8 cellular contexts compared by ENCODE assay signal in genomic region chr16:67480833-67481560, GRCh38. TPM values are rescaled to one million over a fixed set of nuclear protein-coding genes. Genes with fewer than 3 reads are reported as not detected.
A peak's percentile ranks its signal among the peaks of the same experiment; 100 is the strongest.
DNase-seq lines count a peak whose midpoint lies in the region; ATAC-seq, FAIRE-seq and TF ChIP-seq lines count a peak whose summit lies in the region.

ATP6V0D1 (minus strand) TSS chr16:67481157; CDS start chr16:67481086, 71 bp downstream.

- peak within 1 kb of the TSS; percentile 94 for H3K27ac Mint-ChIP-seq in Caco-2 (ENCODE audit: unreplicated experiment)

- H2AK5ac ChIP-seq in H1 (ENCODE audit: low read depth, low read length) (no peak within 1 kb of the TSS), mesenchymal stem cell (ENCODE audit: low read length, severe bottlenecking) (peak within 1 kb of the TSS; percentile 71)

- H3K23ac ChIP-seq in H1 (ENCODE audit: insufficient read length) (no peak within 1 kb of the TSS), mesenchymal stem cell (ENCODE audit: low read length in 2 of 2) (peak within 1 kb of the TSS in 1 of 2 experiments; percentile 75)

- WGBS in H1 (ENCODE audit: extremely low coverage in 1 of 2, insufficient coverage in 1 of 2, insufficient read length in 1 of 2, insufficient replicate concordance in 2 of 2, low coverage in 1 of 2, low lambda C conversion rate in 2 of 2, missing lambda C conversion rate in 1 of 2), 2 experiments: 1% methylated on average over 56 of the region's 57 CpGs; no CpG with 5 or more reads in 1 of the 2 experiments
- under 1% methylated on average over 57 of the region's 57 CpGs for WGBS in mesenchymal stem cell

- CTCF ChIA-PET in Caco-2 (lab: Charles Lee) (interaction anchor here (0.7 to 3.1 kb wide), 20 partner anchors 8 to 325 kb away, joined by 3 to 49 read pairs (median 6); partner anchors contain the start of genes ACD, CARMIL2, CTCF and ELMO3), H1 (lab: Charles Lee; ENCODE audit: partially characterized antibody) (interaction anchor here (0.6 to 8.9 kb wide), 23 partner anchors 10 to 214 kb away, joined by 3 to 74 read pairs (median 4); no protein-coding TSS in a partner anchor)

- peak within 1 kb of the TSS; percentile 70; the same call in 1 of the 2 replicates for H3K27ac ChIP-seq in H1 (ENCODE audit: low read depth, low read length)
- peak within 1 kb of the TSS; percentile 89 for H3K27ac ChIP-seq in mesenchymal stem cell (ENCODE audit: low read length, poor library complexity, severe bottlenecking)

- TF ChIP-seq EP300 in H1 (IDR thresholded peaks at IDR 0.05; ENCODE audit: borderline replicate concordance in 1 of 2, low read depth in 2 of 2, low read length in 2 of 2): 0 out of 3 replicates have a peak, but pooled peaks of 1 of the 2 experiments have one; percentile 21

- H3K18ac ChIP-seq in H1 (ENCODE audit: extremely low read depth, low read length) (peak within 1 kb of the TSS; percentile 79; the same call in 1 of the 2 replicates), mesenchymal stem cell (ENCODE audit: low read depth in 1 of 2, low read length in 2 of 2) (peak within 1 kb of the TSS; percentile 75 to 84)

- peak; percentile 75 for ATAC-seq in GM21367 (IDR thresholded peaks at IDR 0.05; ENCODE audit: unreplicated experiment)

- peak within 1 kb of the TSS; percentile 81 for H4K8ac ChIP-seq in H1 (ENCODE audit: extremely low read depth, insufficient read depth, low read length)
- peak within 1 kb of the TSS; percentile 98 for H4K8ac ChIP-seq in mesenchymal stem cell (ENCODE audit: low read length)

- H3K4me3 ChIP-seq in Caco-2 (ENCODE audit: low read depth, low read length) (peak within 1 kb of the TSS; percentile 94), H1 (ENCODE audit: extremely low read depth in 1 of 4, insufficient read depth in 2 of 4, low read depth in 3 of 4, low read length in 4 of 4) (peak within 1 kb of the TSS; percentile 90 to 93 (median 91)), mesenchymal stem cell (ENCODE audit: insufficient read depth in 1 of 2, low read depth in 1 of 2, low read length in 2 of 2) (peak within 1 kb of the TSS; percentile 82 to 99)

- no peaks in the 10 kb centered on the region for H3K9me3 Mint-ChIP-seq in Caco-2 (ENCODE audit: unreplicated experiment)

- TF ChIP-seq CTCF in Caco-2 (IDR thresholded peaks at IDR 0.05; ENCODE audit: insufficient read depth in 1 of 2, low read depth in 1 of 2, low read length in 1 of 2, severe bottlenecking in 1 of 2, unreplicated experiment in 1 of 2) (peak; percentile 89 to 96), H1 (IDR thresholded peaks at IDR 0.05; ENCODE audit: control extremely low read depth in 1 of 3, insufficient read depth in 1 of 3, low read depth in 1 of 3, low read length in 3 of 3) (peak; percentile 75 to 90 (median 84))

- H2AFZ ChIP-seq in H1 (ENCODE audit: low read length): peak within 1 kb of the TSS; percentile 97
- H2AFZ ChIP-seq in mesenchymal stem cell (ENCODE audit: low read depth, low read length): peak within 1 kb of the TSS; percentile 36

- peaks cover 19% of the 10 kb centered on the region for H3K4me1 Mint-ChIP-seq in Caco-2 (ENCODE audit: low read depth, unreplicated experiment)

- H2BK120ac ChIP-seq in H1 (replicated peaks; ENCODE audit: low read depth, low read length): peak within 1 kb of the TSS; percentile 68
- H2BK120ac ChIP-seq in mesenchymal stem cell (ENCODE audit: low read depth, low read length): peak within 1 kb of the TSS; percentile 15

- peak within 1 kb of the TSS; percentile 68 to 95 for H3K4me2 ChIP-seq in H1 (ENCODE audit: insufficient read depth in 1 of 2, low read depth in 2 of 2, low read length in 2 of 2)
- H3K4me2 ChIP-seq in mesenchymal stem cell (ENCODE audit: low read length, poor library complexity, severe bottlenecking): peak within 1 kb of the TSS; percentile 84

- 0 out of 2 replicates have a peak within 1 kb of the TSS, but pooled peaks have one; percentile 80 for H2BK20ac ChIP-seq in H1 (ENCODE audit: low read length)

- H3K9ac ChIP-seq in H1 (replicated peaks in 1 of 4; ENCODE audit: extremely low read depth in 1 of 4, low read depth in 3 of 4, low read length in 3 of 4) (peak within 1 kb of the TSS; percentile 53 to 82 (median 74)), mesenchymal stem cell (ENCODE audit: low read length) (peak within 1 kb of the TSS; percentile 100)

- peak; percentile 91 for FAIRE-seq in HTR-8/SVneo (lab: Jason Lieb, UNC)
- no peak for FAIRE-seq in H1 (lab: Jason Lieb, UNC)

- no TSS peak for BruUV-seq in Caco-2 (replicated peaks; lab: Mats Ljungman, UMichigan)

- peaks cover 0 to 11% of the 10 kb centered on the region in 2 experiments; a peak in 2 of 4 replicates for H3K79me2 ChIP-seq in H1 (ENCODE audit: control insufficient read depth in 1 of 2, insufficient read depth in 2 of 2, low read length in 2 of 2)

- peak within 1 kb of the TSS; percentile 88; the same call in 1 of the 2 replicates for H2BK5ac ChIP-seq in H1 (ENCODE audit: low read depth, low read length)
- H2BK5ac ChIP-seq in mesenchymal stem cell (ENCODE audit: low read depth, low read length, poor library complexity, severe bottlenecking): peak within 1 kb of the TSS; percentile 47

- H3K27me3 ChIP-seq in Caco-2 (replicated peaks; ENCODE audit: control insufficient read depth, insufficient read depth, low read length) (no peaks in the 10 kb centered on the region), H1 (replicated peaks in 1 of 4; ENCODE audit: control insufficient read depth in 3 of 4, extremely low read depth in 1 of 4, insufficient read depth in 3 of 4, low read length in 3 of 4) (peaks cover 0 to 19% (median 10%) of the 10 kb centered on the region in 4 experiments; a peak in 4 of 7 replicates), mesenchymal stem cell (ENCODE audit: control insufficient read depth in 1 of 2, insufficient read depth in 1 of 2, low read length in 2 of 2) (no peaks in the 10 kb centered on the region)

- H3K4me3 Mint-ChIP-seq in Caco-2 (ENCODE audit: unreplicated experiment): peak within 1 kb of the TSS; percentile 98

- TF ChIP-seq POLR2A in H1 (IDR thresholded peaks at IDR 0.05; ENCODE audit: control extremely low read depth in 1 of 2, low read depth in 2 of 2, low read length in 2 of 2): peak in 1 of 2 experiments; percentile 70; a peak in 2 of 3 replicates

- no peak within 1 kb of the TSS for H3K14ac ChIP-seq in H1 (ENCODE audit: insufficient read length)
- H3K14ac ChIP-seq in mesenchymal stem cell (ENCODE audit: low read length in 2 of 2): peak within 1 kb of the TSS in 1 of 2 experiments; percentile 85

- H3K56ac ChIP-seq in H1 (replicated peaks; ENCODE audit: insufficient read length, low read depth, low read length): no peak within 1 kb of the TSS

- POLR2A ChIA-PET in Caco-2 (lab: Charles Lee) (interaction anchor here (0.5 to 1.6 kb wide), 10 partner anchors 8 to 604 kb away, joined by 3 to 11 read pairs (median 4); partner anchors contain the start of genes ACD, FHOD1, HSD11B2 and PARD6A), H1 (lab: Charles Lee; ENCODE audit: partially characterized antibody) (interaction anchor here (0.6 to 1.4 kb wide), 11 partner anchors 9 to 186 kb away, joined by 3 to 5 read pairs (median 3); partner anchors contain the start of genes C16orf86, CTCF and ENKD1)

- H4K91ac ChIP-seq in H1 (replicated peaks; ENCODE audit: insufficient read length, low read length) (peak within 1 kb of the TSS; percentile 86), mesenchymal stem cell (ENCODE audit: low read length) (peak within 1 kb of the TSS; percentile 92)

- peak within 1 kb of the TSS; percentile 85 for H4K5ac ChIP-seq in H1 (ENCODE audit: insufficient read length, low read depth, low read length)

- H3K9me3 ChIP-seq in Caco-2 (no peaks in the 10 kb centered on the region), H1 (ENCODE audit: insufficient read depth in 2 of 2, low read depth in 1 of 2, low read length in 1 of 2) (no peaks in the 10 kb centered on the region), mesenchymal stem cell (ENCODE audit: control insufficient read depth, low read length) (no peaks in the 10 kb centered on the region)

- no peak within 1 kb of the TSS for H2BK15ac ChIP-seq in H1 (ENCODE audit: low read length)
- peak within 1 kb of the TSS; percentile 70 for H2BK15ac ChIP-seq in mesenchymal stem cell (ENCODE audit: low read depth, poor library complexity, severe bottlenecking)

- peaks cover 0 to 7% of the 10 kb centered on the region in 2 experiments for H4K20me1 ChIP-seq in H1 (replicated peaks in 1 of 2; ENCODE audit: control insufficient read depth in 1 of 2, insufficient read depth in 2 of 2, low read length in 2 of 2)

- H3K36me3 ChIP-seq in Caco-2 (ENCODE audit: control insufficient read depth, insufficient read depth, low read length) (no peaks in the 10 kb centered on the region; the same call in 1 of the 2 replicates), H1 (ENCODE audit: control insufficient read depth in 2 of 4, insufficient read depth in 4 of 4, low read length in 3 of 4) (no peaks in the 10 kb centered on the region), mesenchymal stem cell (ENCODE audit: control insufficient read depth in 1 of 2, insufficient read depth in 2 of 2, low read depth in 1 of 2, low read length in 2 of 2) (peaks cover 14 to 20% of the 10 kb centered on the region in 2 experiments)

- intact Hi-C loops in Caco-2 (cut with micrococcal nuclease; ENCODE audit: unreplicated experiment): loop anchor here (1.0 to 5.0 kb wide), 3 partner anchors 13 to 49 kb away; partner anchors contain the start of gene HSD11B2

- peaks cover 22% of the 10 kb centered on the region for H3K36me3 Mint-ChIP-seq in Caco-2 (ENCODE audit: insufficient read depth, unreplicated experiment)

- H2BK12ac ChIP-seq in H1 (ENCODE audit: low read depth, low read length): no peak within 1 kb of the TSS
- peak within 1 kb of the TSS; percentile 21 to 42 for H2BK12ac ChIP-seq in mesenchymal stem cell (ENCODE audit: low read length in 2 of 2)

- H3K79me1 ChIP-seq in H1 (ENCODE audit: low read depth, low read length) (no peaks in the 10 kb centered on the region; the same call in 1 of the 2 replicates), mesenchymal stem cell (replicated peaks; ENCODE audit: low read length, poor library complexity, severe bottlenecking) (peaks cover 21% of the 10 kb centered on the region)

- TF ChIP-seq RAD21 in H1 (IDR thresholded peaks at IDR 0.05 in 1 of 2, conservative IDR thresholded peaks at IDR 0.05 in 1 of 2; ENCODE audit: low read depth in 2 of 2, low read length in 2 of 2): peak; percentile 66 to 76

- H3K23me2 ChIP-seq in H1 (ENCODE audit: low read depth, low read length): peaks cover 8% of the 10 kb centered on the region; the same call in 1 of the 2 replicates

- H3K27me3 Mint-ChIP-seq in Caco-2 (ENCODE audit: insufficient read depth, unreplicated experiment): no peaks in the 10 kb centered on the region

- H3K4ac ChIP-seq in H1 (replicated peaks; ENCODE audit: insufficient read length, low read depth, low read length): no peak within 1 kb of the TSS
- H3K4ac ChIP-seq in mesenchymal stem cell (ENCODE audit: low read depth in 1 of 2, low read length in 2 of 2): peak within 1 kb of the TSS; percentile 40 to 71

- H3K4me1 ChIP-seq in Caco-2 (peaks cover 15% of the 10 kb centered on the region), H1 (replicated peaks in 1 of 4; ENCODE audit: control insufficient read depth in 3 of 4, insufficient read depth in 4 of 4, low read length in 3 of 4) (peaks cover 0 to 3% (median 3%) of the 10 kb centered on the region in 4 experiments; a peak in 4 of 7 replicates), mesenchymal stem cell (ENCODE audit: control insufficient read depth, insufficient read depth, low read depth, low read length) (peaks cover 25% of the 10 kb centered on the region)

- DNase-seq in Caco-2 (peak; percentile 98 to 100), HTR-8/SVneo (ENCODE audit: insufficient read length, low spot score) (peak; percentile 99), NOMO-1 treated with DMSO at 0.1 percent for 48 hours (lab: John Stamatoyannopoulos, UW; ENCODE audit: unreplicated experiment) (peak; percentile 95), H1 (ENCODE audit: low read depth in 1 of 2, low spot score in 2 of 2) (peak; percentile 95 to 99), mesenchymal stem cell (peak; percentile 97)
- DNase-seq in activated CD8-positive, alpha-beta memory T cell treated with anti-CD3 and anti-CD28 coated beads for 48 hours (ENCODE audit: low read depth in 2 of 3, low spot score in 2 of 3): peak; percentile 90 to 99 (median 97)
- DNase-seq in stimulated activated CD8-positive, alpha-beta memory T cell treated with anti-CD3 and anti-CD28 coated beads, Interleukin-12 subunit alpha, Interleukin-12 subunit beta, amount 100 ng/mL, for 4 hours (ENCODE audit: low read depth): peak; percentile 98

RNA-seq across cellular contexts. Expression of gene ATP6V0D1, which starts in this region (rescaled TPM):
- total RNA-seq in Caco-2 (2022): 107 and 110 TPM in 2 replicates
- total RNA-seq in H1 (2021; fragmentation: NEBNext Ultra II Directional; extraction: Animal tissue kit (Norgen Biotek cat#: 25700)): 47.3 and 54.1 TPM in 2 replicates
- polyA plus RNA-seq in H1 (2011; rRNA removed): 129 and 134 TPM in 2 replicates
- polyA plus RNA-seq in H1 (2011; cell fraction: cytosol; rRNA removed): 97.9 TPM
- polyA plus RNA-seq in H1 (2011; cell fraction: nucleus; rRNA removed): 86.5 TPM
- polyA plus RNA-seq in H1 (2012, experiment 1 of 2): 59.5 to 74.0 TPM (median 72.1 TPM) in 4 replicates
- 94.8 TPM for polyA plus RNA-seq in H1 (2012, experiment 2 of 2)
- polyA plus RNA-seq in H1 (2013, experiment 1 of 2): 31.6 TPM
- 32.0 TPM for polyA plus RNA-seq in H1 (2013, experiment 2 of 2)
- polyA minus RNA-seq in H1 (2011; rRNA and poly(A)+ RNA removed): 122 and 161 TPM in 2 replicates
- 41.3 TPM for polyA minus RNA-seq in H1 (2011; cell fraction: cytosol; rRNA and poly(A)+ RNA removed)
- 29.7 TPM for polyA minus RNA-seq in H1 (2011; cell fraction: nucleus; rRNA and poly(A)+ RNA removed)
- 140 TPM for polyA plus RNA-seq in mesenchymal stem cell (2013, experiment 1 of 2)
- polyA plus RNA-seq in mesenchymal stem cell (2013, experiment 2 of 2): 136 TPM

Comparison
In these comparisons a context has a peak if more than half of its experiments do, and no peak if none do; other contexts are left out.
1. Peak in every context shown above with its lines: DNase-seq, ATAC-seq, H3K4me3 ChIP-seq and H3K27ac ChIP-seq.